Comparison of ENCODE assay signal across 13 cellular contexts in the genomic region with DNA sequence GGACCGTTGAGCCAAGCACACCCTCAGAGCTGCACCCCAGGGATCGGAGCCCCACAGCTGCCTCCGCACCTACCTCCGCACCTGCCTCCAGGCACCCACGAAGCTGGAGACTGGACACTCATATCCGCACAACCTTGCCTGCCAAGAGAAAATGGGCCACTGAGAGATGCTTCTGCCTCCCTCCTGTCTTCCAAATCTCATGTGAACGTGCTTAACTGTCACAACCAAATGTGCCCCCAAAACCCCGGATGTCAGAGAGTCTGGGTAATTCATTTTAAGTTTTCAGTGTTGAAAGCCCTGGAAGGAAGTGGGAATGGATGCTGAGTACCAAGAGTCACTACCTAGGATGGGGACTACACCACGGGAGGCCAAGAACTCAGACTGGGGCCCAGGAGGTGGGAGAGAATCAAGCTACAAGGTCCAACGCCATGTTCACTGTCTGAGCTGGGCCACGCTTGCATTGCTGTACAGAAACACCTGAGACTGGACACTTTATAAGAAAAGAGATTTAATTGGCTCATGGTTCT. TPM values are rescaled to one million over a fixed set of nuclear protein-coding genes. Genes with fewer than 3 reads are reported as not detected.
DNase-seq lines count a peak whose midpoint lies in the region; ATAC-seq and TF ChIP-seq lines count a peak whose summit lies in the region.
"Had no signal": no experiment of that assay in that cellular context is flagged by ENCODE, and none has a peak within 500 bp of the region (broad histone marks: within the 10 kb centered on the region; RNA-seq: fewer than 3 reads in every experiment).

No MANE protein-coding gene starts in this region.

- no peak for ATAC-seq in stimulated activated naive B cell treated with anti-CD40 and anti-IgM and Interleukin-4, amounts not matched to agents 10 μg/mL and 1 μg/mL and 100 μg/mL, for 72 hours (replicated peaks)
- no peak for ATAC-seq in GM21786 (IDR thresholded peaks at IDR 0.05; ENCODE audit: unreplicated experiment)
- ATAC-seq: left colon had no signal

- DNase-seq in activated CD4-positive, alpha-beta T cell treated with anti-CD3 and anti-CD28 coated beads for 48 hours = peak; percentile 62
- no peak for DNase-seq in activated CD4-positive, alpha-beta T cell treated with anti-CD3 and anti-CD28 coated beads for 1 hour
- peak; percentile 65 for DNase-seq in activated T-cell treated with anti-CD3 and anti-CD28 coated beads, Interleukin-2, amount 50 U/mL, for 24 hours
- no peak for DNase-seq in glutamatergic neuron
- peak; percentile 23 for DNase-seq in stimulated activated naive CD4-positive, alpha-beta T cell treated with Interleukin-2 at 50 U/mL for 16 hours (lab: John Stamatoyannopoulos, UW)
- no peak for DNase-seq in stimulated activated naive B cell treated with anti-CD40 and anti-IgM and Interleukin-4, amounts not matched to agents 10 μg/mL and 1 μg/mL and 100 μg/mL, for 72 hours
- no peak for DNase-seq in GDM1 (lab: John Stamatoyannopoulos, UW)
- DNase-seq: dermis blood vessel endothelial cell, DMS153, left colon, nucleus accumbens, T1000 had no signal

- no peak for TF ChIP-seq CTCF in glutamatergic neuron (IDR thresholded peaks at IDR 0.05; ENCODE audit: partially characterized antibody, unreplicated experiment)

- H3K4me1 Mint-ChIP-seq in activated T-cell treated with anti-CD3 and anti-CD28 coated beads, Interleukin-2, amount 50 U/mL, for 24 hours (ENCODE audit: low read depth) = peaks cover 58% of the 10 kb centered on the region
- peaks cover 42% of the 10 kb centered on the region for H3K4me1 Mint-ChIP-seq in glutamatergic neuron (ENCODE audit: low read depth, unreplicated experiment)
- peaks cover 15 to 16% of the 10 kb centered on the region in 2 donors for H3K4me1 Mint-ChIP-seq in stimulated activated naive B cell treated with anti-CD40 and anti-IgM and Interleukin-4, amounts not matched to agents 10 μg/mL and 1 μg/mL and 100 μg/mL, for 72 hours

- peak overlapping the region; percentile 91 for H3K27ac Mint-ChIP-seq in activated T-cell treated with anti-CD3 and anti-CD28 coated beads, Interleukin-2, amount 50 U/mL, for 24 hours
- peak overlapping the region; percentile 52 for H3K27ac Mint-ChIP-seq in glutamatergic neuron (ENCODE audit: unreplicated experiment)
- no peak overlapping the region for H3K27ac Mint-ChIP-seq in stimulated activated naive B cell treated with anti-CD40 and anti-IgM and Interleukin-4, amounts not matched to agents 10 μg/mL and 1 μg/mL and 100 μg/mL, for 72 hours

- peak overlapping the region; percentile 81 for H3K4me3 Mint-ChIP-seq in activated T-cell treated with anti-CD3 and anti-CD28 coated beads, Interleukin-2, amount 50 U/mL, for 24 hours
- peak overlapping the region; percentile 61 for H3K4me3 Mint-ChIP-seq in glutamatergic neuron (ENCODE audit: unreplicated experiment)
- H3K4me3 Mint-ChIP-seq in stimulated activated naive B cell treated with anti-CD40 and anti-IgM and Interleukin-4, amounts not matched to agents 10 μg/mL and 1 μg/mL and 100 μg/mL, for 72 hours = no peak overlapping the region

- H3K36me3 Mint-ChIP-seq in activated T-cell treated with anti-CD3 and anti-CD28 coated beads, Interleukin-2, amount 50 U/mL, for 24 hours (ENCODE audit: low read depth) = peaks cover 17% of the 10 kb centered on the region
- no peaks in the 10 kb centered on the region for H3K36me3 Mint-ChIP-seq in glutamatergic neuron (ENCODE audit: unreplicated experiment)
- H3K36me3 Mint-ChIP-seq in stimulated activated naive B cell treated with anti-CD40 and anti-IgM and Interleukin-4, amounts not matched to agents 10 μg/mL and 1 μg/mL and 100 μg/mL, for 72 hours = no peaks in the 10 kb centered on the region

- no peaks in the 10 kb centered on the region for H3K27me3 Mint-ChIP-seq in activated T-cell treated with anti-CD3 and anti-CD28 coated beads, Interleukin-2, amount 50 U/mL, for 24 hours
- peaks cover 4% of the 10 kb centered on the region for H3K27me3 Mint-ChIP-seq in glutamatergic neuron (ENCODE audit: unreplicated experiment)
- no peaks in the 10 kb centered on the region for H3K27me3 Mint-ChIP-seq in stimulated activated naive B cell treated with anti-CD40 and anti-IgM and Interleukin-4, amounts not matched to agents 10 μg/mL and 1 μg/mL and 100 μg/mL, for 72 hours

- no peaks in the 10 kb centered on the region for H3K9me3 Mint-ChIP-seq in activated T-cell treated with anti-CD3 and anti-CD28 coated beads, Interleukin-2, amount 50 U/mL, for 24 hours
- H3K9me3 Mint-ChIP-seq in glutamatergic neuron (ENCODE audit: unreplicated experiment) = peaks cover 4% of the 10 kb centered on the region
- no peaks in the 10 kb centered on the region for H3K9me3 Mint-ChIP-seq in stimulated activated naive B cell treated with anti-CD40 and anti-IgM and Interleukin-4, amounts not matched to agents 10 μg/mL and 1 μg/mL and 100 μg/mL, for 72 hours

RNA-seq across cellular contexts. Expression of a gene that starts 49.5 kb away (rescaled TPM):
- total RNA-seq in glutamatergic neuron (ENCODE audit: unreplicated experiment) = 44.8 TPM

Comparison
In these comparisons a context has a peak if more than half of its experiments do, and no peak if none do; other contexts are left out.
1. DNase-seq: peak in activated CD4-positive, alpha-beta T cell treated with anti-CD3 and anti-CD28 coated beads for 48 hours (single experiment), activated T-cell treated with anti-CD3 and anti-CD28 coated beads, Interleukin-2, amount 50 U/mL, for 24 hours (single experiment) and stimulated activated naive CD4-positive, alpha-beta T cell treated with Interleukin-2 at 50 U/mL for 16 hours (single experiment); none in activated CD4-positive, alpha-beta T cell treated with anti-CD3 and anti-CD28 coated beads for 1 hour (single experiment), glutamatergic neuron (single experiment), stimulated activated naive B cell treated with anti-CD40 and anti-IgM and Interleukin-4, amounts not matched to agents 10 μg/mL and 1 μg/mL and 100 μg/mL, for 72 hours (single experiment) and GDM1 (single experiment).
2. H3K4me3 Mint-ChIP-seq: peak in activated T-cell treated with anti-CD3 and anti-CD28 coated beads, Interleukin-2, amount 50 U/mL, for 24 hours (single experiment) and glutamatergic neuron (single experiment); none in stimulated activated naive B cell treated with anti-CD40 and anti-IgM and Interleukin-4, amounts not matched to agents 10 μg/mL and 1 μg/mL and 100 μg/mL, for 72 hours (0 of 2).